8 cellular contexts compared by ENCODE assay signal in the genomic region with DNA sequence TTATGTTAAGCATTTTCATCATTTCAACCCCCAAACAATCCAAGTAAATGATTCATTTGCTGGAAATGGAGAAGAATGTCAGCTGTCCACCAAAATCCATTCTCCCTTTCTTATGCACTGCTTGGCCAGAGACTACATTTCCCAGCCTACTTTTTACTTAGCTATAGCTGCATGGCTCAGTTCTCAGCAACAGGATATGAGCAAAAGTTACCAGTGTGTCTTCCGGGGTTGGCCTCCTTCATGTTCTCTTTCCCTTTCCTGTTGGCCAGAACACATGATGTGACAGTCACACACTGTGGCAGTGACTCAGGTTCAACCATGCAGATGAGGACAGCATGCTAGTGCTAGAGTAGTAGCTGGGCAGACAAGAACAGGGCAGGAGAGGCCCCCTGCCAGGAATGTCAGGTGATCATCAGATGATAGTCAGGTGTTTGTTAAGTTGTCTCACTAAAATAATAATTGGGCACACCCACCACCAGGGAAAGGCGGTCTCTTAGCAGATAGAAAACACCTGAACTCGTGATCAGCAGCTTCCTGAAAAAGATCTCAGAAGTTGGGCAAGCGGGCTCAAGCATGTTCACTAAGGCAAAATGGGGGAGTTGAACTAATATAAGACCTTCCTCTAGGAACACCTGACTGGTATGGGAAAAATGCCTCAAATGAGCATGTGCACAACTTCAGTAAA. TPM values are rescaled to one million over a fixed set of nuclear protein-coding genes. Genes with fewer than 3 reads are reported as not detected.
DNase-seq lines count a peak whose midpoint lies in the region; ATAC-seq lines count a peak whose summit lies in the region.

No MANE protein-coding gene starts in this region.

- H2BK5ac ChIP-seq in mesenchymal stem cell (ENCODE audit: low read depth, low read length, poor library complexity, severe bottlenecking): no peak overlapping the region

- 83% methylated on average over 4 of the region's 4 CpGs for WGBS in mesenchymal stem cell

- peak overlapping the region; percentile 39 for H3K27ac ChIP-seq in mesenchymal stem cell (ENCODE audit: low read length, poor library complexity, severe bottlenecking)

- no peak overlapping the region for H2BK12ac ChIP-seq in mesenchymal stem cell (ENCODE audit: low read length in 2 of 2)

- H3K9ac ChIP-seq in mesenchymal stem cell (ENCODE audit: low read length): peak overlapping the region; percentile 44

- H3K79me1 ChIP-seq in mesenchymal stem cell (replicated peaks; ENCODE audit: low read length, poor library complexity, severe bottlenecking): no peaks in the 10 kb centered on the region

- peak; percentile 13 for DNase-seq in RPMI8226
- DNase-seq in activated naive CD4-positive, alpha-beta T cell treated with Interleukin-2 at 50 U/mL for 16 hours: peak; percentile 77
- DNase-seq in mesenchymal stem cell: peak; percentile 61
- DNase-seq in NCI-H2029 (lab: John Stamatoyannopoulos, UW): no peak
- no peak for DNase-seq in LoVo (ENCODE audit: low spot score)
- DNase-seq in NCI-H2029 treated with DMSO at 0.1 percent for 48 hours (lab: John Stamatoyannopoulos, UW): no peak

- H2AK5ac ChIP-seq in mesenchymal stem cell (ENCODE audit: low read length, severe bottlenecking): no peak overlapping the region

- no peak overlapping the region for H4K8ac ChIP-seq in mesenchymal stem cell (ENCODE audit: low read length)

- H3K4me1 ChIP-seq in mesenchymal stem cell (ENCODE audit: control insufficient read depth, insufficient read depth, low read depth, low read length): peaks cover 2% of the 10 kb centered on the region

- no peak overlapping the region for H2BK15ac ChIP-seq in mesenchymal stem cell (ENCODE audit: low read depth, poor library complexity, severe bottlenecking)

- peak overlapping the region in 1 of 2 experiments; percentile 1 for H3K4me3 ChIP-seq in mesenchymal stem cell (ENCODE audit: insufficient read depth in 1 of 2, low read depth in 1 of 2, low read length in 2 of 2)

- H3K4ac ChIP-seq in mesenchymal stem cell (ENCODE audit: low read depth in 1 of 2, low read length in 2 of 2): no peak overlapping the region

- H3K14ac ChIP-seq in mesenchymal stem cell (ENCODE audit: low read length in 2 of 2): no peak overlapping the region

- no peak overlapping the region for H3K4me2 ChIP-seq in mesenchymal stem cell (ENCODE audit: low read length, poor library complexity, severe bottlenecking)

- ATAC-seq in GM18517 (IDR thresholded peaks at IDR 0.05; ENCODE audit: unreplicated experiment) (peak; percentile 91), HG02798 (IDR thresholded peaks at IDR 0.05; ENCODE audit: poor library complexity, unreplicated experiment) (peak; percentile 79)

- H2AFZ ChIP-seq in mesenchymal stem cell (ENCODE audit: low read depth, low read length): peak overlapping the region; percentile 33

- H3K36me3 ChIP-seq in mesenchymal stem cell (ENCODE audit: control insufficient read depth in 1 of 2, insufficient read depth in 2 of 2, low read depth in 1 of 2, low read length in 2 of 2): no peaks in the 10 kb centered on the region

- no peaks in the 10 kb centered on the region for H3K27me3 ChIP-seq in mesenchymal stem cell (ENCODE audit: control insufficient read depth in 1 of 2, insufficient read depth in 1 of 2, low read length in 2 of 2)

- no peaks in the 10 kb centered on the region for H3K9me3 ChIP-seq in mesenchymal stem cell (ENCODE audit: control insufficient read depth, low read length)

- no peak overlapping the region for H3K23ac ChIP-seq in mesenchymal stem cell (ENCODE audit: low read length in 2 of 2)

- H3K18ac ChIP-seq in mesenchymal stem cell (ENCODE audit: low read depth in 1 of 2, low read length in 2 of 2): peak overlapping the region in 1 of 2 experiments; percentile 26

- H2BK120ac ChIP-seq in mesenchymal stem cell (ENCODE audit: low read depth, low read length): no peak overlapping the region

- no peak overlapping the region for H4K91ac ChIP-seq in mesenchymal stem cell (ENCODE audit: low read length)

RNA-seq across cellular contexts. Expression of gene GPR150, which starts 12.2 kb away (rescaled TPM):
- polyA plus RNA-seq in mesenchymal stem cell (2013, experiment 1 of 2): 0.36 TPM
- 0.48 TPM for polyA plus RNA-seq in mesenchymal stem cell (2013, experiment 2 of 2)

RNA-seq across cellular contexts. Expression of gene RFESD, which starts 14.4 kb away (rescaled TPM):
- polyA plus RNA-seq in mesenchymal stem cell (2013, experiment 1 of 2): 1.3 TPM
- 1.6 TPM for polyA plus RNA-seq in mesenchymal stem cell (2013, experiment 2 of 2)

RNA-seq across cellular contexts. Expression of gene SPATA9, which starts 50.7 kb away (rescaled TPM):
- polyA plus RNA-seq in mesenchymal stem cell (2013, experiment 1 of 2): 0.69 TPM
- polyA plus RNA-seq in mesenchymal stem cell (2013, experiment 2 of 2): 0.49 TPM

Comparison
In these comparisons a context has a peak if more than half of its experiments do, and no peak if none do; other contexts are left out.
1. DNase-seq: peak in RPMI8226 (single experiment), activated naive CD4-positive, alpha-beta T cell treated with Interleukin-2 at 50 U/mL for 16 hours (single experiment) and mesenchymal stem cell (single experiment); none in NCI-H2029 (single experiment), LoVo (single experiment) and NCI-H2029 treated with DMSO at 0.1 percent for 48 hours (single experiment).